Comparison of ENCODE assay signal across 27 cellular contexts in the genomic region with DNA sequence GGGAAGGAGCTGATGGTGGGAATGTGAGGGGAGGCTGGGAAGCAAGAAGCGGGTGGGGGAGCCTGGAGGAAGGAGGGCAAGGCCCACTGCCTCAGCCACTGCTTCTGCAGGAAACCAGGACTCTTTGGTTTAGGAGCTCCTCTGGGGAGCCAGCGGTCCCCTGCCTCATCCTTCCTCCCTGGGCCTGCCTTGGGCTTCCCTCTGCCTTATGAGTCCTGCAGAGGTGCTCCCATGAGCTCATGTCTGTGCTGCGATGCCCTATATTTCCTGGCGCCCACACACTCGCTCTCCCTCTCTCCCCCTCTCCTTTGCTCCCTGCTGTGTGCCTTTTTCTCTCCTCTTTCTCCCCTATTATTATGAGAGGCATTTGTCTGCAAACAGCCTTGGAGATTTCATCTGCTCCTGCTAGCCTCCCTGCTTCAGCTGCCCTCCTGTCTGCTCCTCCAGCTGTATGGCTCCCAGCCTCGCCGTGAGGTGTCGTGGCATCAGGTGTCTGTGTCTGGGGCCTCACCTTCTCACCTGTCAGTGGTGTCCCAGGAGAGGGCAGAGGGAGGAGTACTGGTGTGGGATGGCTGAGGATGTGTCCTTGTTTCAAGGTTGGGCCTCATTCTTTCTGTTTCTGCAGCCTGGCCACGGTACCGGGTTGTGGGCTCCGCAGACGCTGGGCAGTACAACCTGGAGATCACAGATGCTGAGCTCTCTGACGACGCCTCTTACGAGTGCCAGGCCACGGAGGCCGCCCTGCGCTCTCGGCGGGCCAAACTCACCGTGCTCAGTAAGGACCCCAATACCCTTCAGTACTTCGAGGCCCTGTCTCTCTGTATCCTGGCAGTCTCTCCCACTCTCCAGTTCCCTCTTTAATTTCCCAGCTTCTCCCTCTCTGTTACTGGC.
DNase-seq lines count a peak whose midpoint lies in the region; ATAC-seq and TF ChIP-seq lines count a peak whose summit lies in the region.
"Had no signal": no experiment of that assay in that cellular context is flagged by ENCODE, and none has a peak within 500 bp of the region (broad histone marks: within the 10 kb centered on the region; RNA-seq: fewer than 3 reads in every experiment).

No MANE protein-coding gene starts in this region.

- no peaks in the 10 kb centered on the region for H3K9me3 ChIP-seq in endodermal cell (ENCODE audit: control insufficient read depth, low read length)
- H3K9me3 ChIP-seq in neuronal stem cell (replicated peaks in 1 of 2; ENCODE audit: control insufficient read depth in 2 of 2, insufficient read depth in 1 of 2, low read depth in 1 of 2, low read length in 2 of 2): no peaks in the 10 kb centered on the region
- H3K9me3 ChIP-seq: ascending aorta, Caco-2, ovary, transverse colon had no signal

- no peak overlapping the region for H3K18ac ChIP-seq in neuronal stem cell (ENCODE audit: low read length)

- no peak overlapping the region for H2BK15ac ChIP-seq in neuronal stem cell (ENCODE audit: low read length)

- no peak overlapping the region for H4K91ac ChIP-seq in neuronal stem cell (ENCODE audit: low read depth, low read length, poor library complexity)

- H3K27ac ChIP-seq in GM23338 (ENCODE audit: low read depth) (0 out of 2 replicates have a peak overlapping the region, but pooled peaks have one; percentile 63), endodermal cell (ENCODE audit: low read depth, low read length) (peak overlapping the region; percentile 54), neuronal stem cell (replicated peaks; ENCODE audit: low read length) (no peak overlapping the region), brain microvascular endothelial cell (no peak overlapping the region)
- H3K27ac ChIP-seq: ascending aorta, ovary, transverse colon had no signal

- 87 to 90% methylated on average over 18 to 22 of the region's 22 CpGs for WGBS in endodermal cell (ENCODE audit: insufficient coverage in 1 of 2, insufficient read length in 1 of 2), 2 experiments
- no CpG with 5 or more reads among the region's 22 CpGs for WGBS in neuronal stem cell (ENCODE audit: extremely low coverage in 2 of 2, insufficient read length in 2 of 2, insufficient replicate concordance in 1 of 2), 2 donors

- H2BK120ac ChIP-seq in neuronal stem cell (ENCODE audit: low read depth, low read length): no peak overlapping the region

- H2AFZ ChIP-seq in GM23338 (no peak overlapping the region), neuronal stem cell (ENCODE audit: low read length) (no peak overlapping the region)

- no peak for TF ChIP-seq CTCF in GM23338 (conservative IDR thresholded peaks at IDR 0.05; ENCODE audit: low read depth in 2 of 2)
- TF ChIP-seq CTCF in endodermal cell (conservative IDR thresholded peaks at IDR 0.05): no peak
- no peak for TF ChIP-seq CTCF in brain microvascular endothelial cell (IDR thresholded peaks at IDR 0.05; ENCODE audit: low read depth, low read length, missing control alignments)

- H3K27me3 Mint-ChIP-seq in GM23338 (ENCODE audit: insufficient read depth, low read depth, poor library complexity) (peaks cover 14% of the 10 kb centered on the region), endodermal cell (ENCODE audit: insufficient read depth) (no peaks in the 10 kb centered on the region)
- H3K27me3 Mint-ChIP-seq: activated CD8-positive, alpha-beta T cell treated with anti-CD3 and anti-CD28 coated beads for 36 hours; activated naive CD8-positive, alpha-beta T cell treated with anti-CD3 and anti-CD28 coated beads for 36 hours had no signal

- no peak overlapping the region for H2BK12ac ChIP-seq in neuronal stem cell (ENCODE audit: low read length)

- H3K36me3 Mint-ChIP-seq in GM23338 (ENCODE audit: low read depth): peaks cover 43% of the 10 kb centered on the region
- H3K36me3 Mint-ChIP-seq in endodermal cell (ENCODE audit: low read depth): peaks cover 16% of the 10 kb centered on the region
- H3K36me3 Mint-ChIP-seq: activated naive CD8-positive, alpha-beta T cell treated with anti-CD3 and anti-CD28 coated beads for 36 hours; memory B cell had no signal

- no peak overlapping the region for H2AK5ac ChIP-seq in neuronal stem cell (ENCODE audit: low read depth, low read length)

- H4K20me1 ChIP-seq in GM23338 (replicated peaks; ENCODE audit: insufficient read depth): no peaks in the 10 kb centered on the region; the same call in 1 of the 2 replicates

- peaks cover 6% of the 10 kb centered on the region for H3K79me2 ChIP-seq in GM23338 (replicated peaks; ENCODE audit: insufficient read depth)

- H3K27me3 ChIP-seq in GM23338 (ENCODE audit: insufficient read depth) (no peaks in the 10 kb centered on the region), endodermal cell (ENCODE audit: control insufficient read depth, insufficient read depth, low read length, poor library complexity, severe bottlenecking) (no peaks in the 10 kb centered on the region), neuronal stem cell (ENCODE audit: control insufficient read depth in 3 of 3, insufficient read depth in 3 of 3, low read depth in 1 of 3, low read length in 3 of 3) (no peaks in the 10 kb centered on the region), brain microvascular endothelial cell (replicated peaks) (no peaks in the 10 kb centered on the region)
- H3K27me3 ChIP-seq: ascending aorta, ovary, transverse colon had no signal

- DNase-seq in GM23338 (ENCODE audit: low spot score): no peak
- DNase-seq in NCI-H2227 treated with DMSO at 0.1 percent for 48 hours (lab: John Stamatoyannopoulos, UW): peak; percentile 62
- peak; percentile 62 for DNase-seq in endodermal cell
- no peak for DNase-seq in neuronal stem cell (ENCODE audit: low spot score)
- no peak for DNase-seq in activated CD8-positive, alpha-beta memory T cell treated with anti-CD3 and anti-CD28 coated beads, Interleukin-2, amount 50 U/mL, for 4 hours
- no peak for DNase-seq in brain microvascular endothelial cell
- DNase-seq: activated CD4-positive, CD25-positive, alpha-beta regulatory T cell treated with anti-CD3 and anti-CD28 coated beads, Interleukin-2, amount 50 U/mL, for 72 hours; activated CD8-positive, alpha-beta T cell treated with anti-CD3 and anti-CD28 coated beads for 36 hours; activated naive CD8-positive, alpha-beta T cell treated with anti-CD3 and anti-CD28 coated beads for 36 hours; Caco-2; GDM1; HCEC 1CT; MV-4-11; NCI-H187 treated with DMSO at 0.1 percent for 48 hours; NCI-H345; NCI-H748 treated with DMSO at 0.1 percent for 48 hours; ovary; RPMI8226; T-helper 1 cell; transverse colon had no signal

- peaks cover 8% of the 10 kb centered on the region; the same call in 1 of the 2 replicates for H3F3A ChIP-seq in GM23338 (replicated peaks; ENCODE audit: low read depth)

- no peak overlapping the region for H4K8ac ChIP-seq in neuronal stem cell (ENCODE audit: low read depth, low read length)

- no peak overlapping the region; the same call in 2 of the 3 replicates for H3K4me3 Mint-ChIP-seq in GM23338
- H3K4me3 Mint-ChIP-seq in endodermal cell: no peak overlapping the region
- H3K4me3 Mint-ChIP-seq: activated CD8-positive, alpha-beta T cell treated with anti-CD3 and anti-CD28 coated beads for 36 hours; activated naive CD8-positive, alpha-beta T cell treated with anti-CD3 and anti-CD28 coated beads for 36 hours; central memory CD8-positive, alpha-beta T cell; memory B cell had no signal

- H3K27ac Mint-ChIP-seq in GM23338 (no peak overlapping the region; the same call in 1 of the 2 replicates), endodermal cell (no peak overlapping the region)
- H3K27ac Mint-ChIP-seq: activated CD8-positive, alpha-beta T cell treated with anti-CD3 and anti-CD28 coated beads for 36 hours; activated naive CD8-positive, alpha-beta T cell treated with anti-CD3 and anti-CD28 coated beads for 36 hours; memory B cell had no signal

- H3K9ac ChIP-seq in endodermal cell (ENCODE audit: extremely low read depth, low read length, poor library complexity, severe bottlenecking): no peak overlapping the region
- peak overlapping the region; percentile 21 for H3K9ac ChIP-seq in neuronal stem cell (ENCODE audit: low read depth, low read length, poor library complexity)

- ATAC-seq in GM23338 (peak; percentile 59), GM18517 (IDR thresholded peaks at IDR 0.05; ENCODE audit: unreplicated experiment) (no peak), HG03095 (IDR thresholded peaks at IDR 0.05; ENCODE audit: unreplicated experiment) (no peak)
- ATAC-seq: activated CD8-positive, alpha-beta T cell treated with anti-CD3 and anti-CD28 coated beads for 36 hours; HepG2; left lobe of liver had no signal

- peaks cover 41% of the 10 kb centered on the region for H3K4me1 ChIP-seq in GM23338 (ENCODE audit: insufficient read depth)
- no peaks in the 10 kb centered on the region for H3K4me1 ChIP-seq in endodermal cell (ENCODE audit: control insufficient read depth, insufficient read depth, low read length)
- H3K4me1 ChIP-seq in neuronal stem cell (ENCODE audit: control insufficient read depth in 2 of 2, insufficient read depth in 1 of 2, low read depth in 1 of 2, low read length in 2 of 2): peaks cover 5 to 39% of the 10 kb centered on the region in 2 donors
- H3K4me1 ChIP-seq: Caco-2, transverse colon had no signal

- H3K9me2 ChIP-seq in GM23338 (ENCODE audit: insufficient read depth): no peaks in the 10 kb centered on the region; the same call in 1 of the 2 replicates

- no peak overlapping the region for H3K23ac ChIP-seq in neuronal stem cell (ENCODE audit: low read depth, low read length, poor library complexity)

- H3K14ac ChIP-seq in neuronal stem cell (ENCODE audit: low read length): no peak overlapping the region

- in situ Hi-C loops in brain microvascular endothelial cell (cut with HindIII; ENCODE audit: low pct_ligation_motif_present, low sequenced_read_pairs): no loop called here

- peaks cover 52% of the 10 kb centered on the region for H3K4me1 Mint-ChIP-seq in GM23338
- H3K4me1 Mint-ChIP-seq in endodermal cell: peaks cover 23% of the 10 kb centered on the region
- H3K4me1 Mint-ChIP-seq: activated naive CD8-positive, alpha-beta T cell treated with anti-CD3 and anti-CD28 coated beads for 36 hours; central memory CD8-positive, alpha-beta T cell had no signal

- no peaks in the 10 kb centered on the region; the same call in 1 of the 2 replicates for H3K36me3 ChIP-seq in GM23338 (ENCODE audit: insufficient read depth)
- H3K36me3 ChIP-seq in endodermal cell (ENCODE audit: control insufficient read depth, insufficient read depth, low read length): no peaks in the 10 kb centered on the region
- peaks cover 24 to 79% of the 10 kb centered on the region in 2 donors for H3K36me3 ChIP-seq in neuronal stem cell (replicated peaks in 1 of 2; ENCODE audit: control insufficient read depth in 2 of 2, insufficient read depth in 2 of 2, low read length in 2 of 2)
- H3K36me3 ChIP-seq in brain microvascular endothelial cell (replicated peaks): peaks cover 34% of the 10 kb centered on the region
- H3K36me3 ChIP-seq: ovary, transverse colon had no signal

- H3K4me2 ChIP-seq in GM23338: peak overlapping the region; percentile 26; the same call in 1 of the 2 replicates
- no peak overlapping the region for H3K4me2 ChIP-seq in neuronal stem cell (ENCODE audit: insufficient read depth, low read length, poor library complexity, severe bottlenecking)

- H3K4me3 ChIP-seq in GM23338 (no peak overlapping the region), endodermal cell (ENCODE audit: low read length) (no peak overlapping the region), neuronal stem cell (ENCODE audit: low read length in 2 of 2) (no peak overlapping the region), brain microvascular endothelial cell (ENCODE audit: low read depth, low read length) (no peak overlapping the region)
- H3K4me3 ChIP-seq: ascending aorta, ovary, transverse colon had no signal

- no peak overlapping the region for H3K4ac ChIP-seq in neuronal stem cell (ENCODE audit: low read length)

- peaks cover 15% of the 10 kb centered on the region for H3K79me1 ChIP-seq in neuronal stem cell (ENCODE audit: low read depth, low read length)

- H2BK5ac ChIP-seq in neuronal stem cell (ENCODE audit: low read length): no peak overlapping the region

- H3K9me3 Mint-ChIP-seq in GM23338 (no peaks in the 10 kb centered on the region), endodermal cell (no peaks in the 10 kb centered on the region)
- H3K9me3 Mint-ChIP-seq: activated CD8-positive, alpha-beta T cell treated with anti-CD3 and anti-CD28 coated beads for 36 hours; activated naive CD8-positive, alpha-beta T cell treated with anti-CD3 and anti-CD28 coated beads for 36 hours; central memory CD8-positive, alpha-beta T cell; memory B cell had no signal

Comparison
In these comparisons a context has a peak if more than half of its experiments do, and no peak if none do; other contexts are left out.
1. DNase-seq: peak in NCI-H2227 treated with DMSO at 0.1 percent for 48 hours (single experiment) and endodermal cell (single experiment); none in GM23338 (single experiment), neuronal stem cell (single experiment), activated CD8-positive, alpha-beta memory T cell treated with anti-CD3 and anti-CD28 coated beads, Interleukin-2, amount 50 U/mL, for 4 hours (single experiment) and brain microvascular endothelial cell (single experiment).
2. H3K27ac ChIP-seq: peak in GM23338 (single experiment) and endodermal cell (single experiment); none in neuronal stem cell (single experiment) and brain microvascular endothelial cell (single experiment).